ENCODE assay signal across 8 cellular contexts in genomic region chr1:158177705-158178450, GRCh38. TPM values are rescaled to one million over a fixed set of nuclear protein-coding genes. Genes with fewer than 3 reads are reported as not detected.
DNase-seq lines count a peak whose midpoint lies in the region; ATAC-seq and TF ChIP-seq lines count a peak whose summit lies in the region.

No MANE protein-coding gene starts in this region.

- peaks cover 9% of the 10 kb centered on the region for H3K4me1 Mint-ChIP-seq in activated naive CD8-positive, alpha-beta T cell treated with anti-CD3 and anti-CD28 coated beads for 36 hours

- H3K9me3 ChIP-seq in aorta (ENCODE audit: control insufficient read depth, low read length): no peaks in the 10 kb centered on the region
- H3K9me3 ChIP-seq in WERI-Rb-1 (ENCODE audit: severe bottlenecking): peaks cover 20% of the 10 kb centered on the region

- 5 to 7% methylated on average over 32 to 34 of the region's 34 CpGs for WGBS in aorta, 2 donors

- H3K4me3 ChIP-seq in aorta (ENCODE audit: low read length in 2 of 2): peak overlapping the region; percentile 7 to 43
- H3K4me3 ChIP-seq in WERI-Rb-1 (ENCODE audit: low read depth, low read length): no peak overlapping the region

- no peak overlapping the region for H3K27ac Mint-ChIP-seq in activated naive CD8-positive, alpha-beta T cell treated with anti-CD3 and anti-CD28 coated beads for 36 hours

- DNase-seq in NCI-H226 (peak; percentile 70), Right ventricle myocardium inferior (ENCODE audit: missing footprints) (peak; percentile 97), nucleus accumbens (lab: John Stamatoyannopoulos, UW) (peak in 52 of 56 donors; percentile 9 to 87 (median 56)), aorta (peak; percentile 92 to 98), WERI-Rb-1 (no peak), T-helper 1 cell (no peak)
- DNase-seq in activated naive CD8-positive, alpha-beta T cell treated with anti-CD3 and anti-CD28 coated beads for 36 hours: peak; percentile 33

- H3K9me3 Mint-ChIP-seq in activated naive CD8-positive, alpha-beta T cell treated with anti-CD3 and anti-CD28 coated beads for 36 hours: no peaks in the 10 kb centered on the region

- H3K36me3 Mint-ChIP-seq in activated naive CD8-positive, alpha-beta T cell treated with anti-CD3 and anti-CD28 coated beads for 36 hours: no peaks in the 10 kb centered on the region

- H3K27me3 ChIP-seq in aorta (ENCODE audit: control insufficient read depth in 1 of 2, insufficient read depth in 2 of 2, low read length in 1 of 2) (no peaks in the 10 kb centered on the region), WERI-Rb-1 (ENCODE audit: insufficient read depth, low read depth, severe bottlenecking) (peaks cover 91% of the 10 kb centered on the region)

- ATAC-seq in GM18502 (IDR thresholded peaks at IDR 0.05; ENCODE audit: poor library complexity, unreplicated experiment) (peak; percentile 60), Right ventricle myocardium inferior (peak; percentile 99), aorta (ENCODE audit: low FRiP score) (peak; percentile 92)

- H3K27me3 Mint-ChIP-seq in activated naive CD8-positive, alpha-beta T cell treated with anti-CD3 and anti-CD28 coated beads for 36 hours: peaks cover 69% of the 10 kb centered on the region

- TF ChIP-seq CTCF in WERI-Rb-1 (IDR thresholded peaks at IDR 0.05; ENCODE audit: low read depth, low read length): no peak

- H3K36me3 ChIP-seq in aorta (ENCODE audit: control insufficient read depth in 1 of 2, insufficient read depth in 2 of 2, low read length in 1 of 2) (no peaks in the 10 kb centered on the region), WERI-Rb-1 (no peaks in the 10 kb centered on the region)

- H3K4me3 Mint-ChIP-seq in activated naive CD8-positive, alpha-beta T cell treated with anti-CD3 and anti-CD28 coated beads for 36 hours: peak overlapping the region; percentile 10

- intact Hi-C loops in Right ventricle myocardium inferior (cut with DNase I) (loop anchor here (5.0 kb wide), 1 partner anchor 36 kb away; no protein-coding TSS in a partner anchor), aorta (cut with DNase I) (no loop called here)

- H3K27ac ChIP-seq in aorta (ENCODE audit: low read depth in 1 of 2, low read length in 2 of 2) (no peak overlapping the region), WERI-Rb-1 (no peak overlapping the region)

- peaks cover 0 to 4% of the 10 kb centered on the region in 2 donors for H3K4me1 ChIP-seq in aorta (ENCODE audit: control insufficient read depth in 1 of 2, insufficient read depth in 2 of 2, low read length in 2 of 2)

RNA-seq across cellular contexts. Expression of gene CD1D, which starts 2.8 kb away (rescaled TPM):
- not detected for total RNA-seq in activated naive CD8-positive, alpha-beta T cell treated with anti-CD3 and anti-CD28 coated beads for 36 hours
- 1.5 TPM for total RNA-seq in Right ventricle myocardium inferior
- total RNA-seq in aorta: 1 to 10 TPM; 2.0 to 3.3 TPM
- under 1 TPM; 0.59 to 0.63 TPM for polyA plus RNA-seq in aorta

Comparison
In these comparisons a context has a peak if more than half of its experiments do, and no peak if none do; other contexts are left out.
1. DNase-seq: peak in NCI-H226 (single experiment), activated naive CD8-positive, alpha-beta T cell treated with anti-CD3 and anti-CD28 coated beads for 36 hours (single experiment), Right ventricle myocardium inferior (single experiment), nucleus accumbens (52 of 56) and aorta (2 of 2); none in WERI-Rb-1 (single experiment) and T-helper 1 cell (0 of 5).
2. Peak in every context shown above with its lines, with median percentiles within 50 percentile points of each other: ATAC-seq.